In genomic region chr15:51641490-51642135, GRCh38 we compare ENCODE assay signal across 1 cellular context.
TF ChIP-seq lines count a peak whose summit lies in the region.

No MANE protein-coding gene starts in this region.

TF ChIP-seq in SK-N-SH treated with all-trans-retinoic acid at 6 μM for 48 hours, 23 proteins besides CTCF, POLR2A, EP300 and RAD21 (continued from another document):
- TF ChIP-seq PATZ1 (CRISPR knock-in tag; IDR thresholded peaks at IDR 0.05; ENCODE audit: borderline replicate concordance) (no peak), ZFP3 (CRISPR knock-in tag; IDR thresholded peaks at IDR 0.05) (no peak)
TF ChIP-seq in SK-N-SH treated with all-trans-retinoic acid at 6 μM for 48 hours: peak in this region for 0.
